In the genomic region with DNA sequence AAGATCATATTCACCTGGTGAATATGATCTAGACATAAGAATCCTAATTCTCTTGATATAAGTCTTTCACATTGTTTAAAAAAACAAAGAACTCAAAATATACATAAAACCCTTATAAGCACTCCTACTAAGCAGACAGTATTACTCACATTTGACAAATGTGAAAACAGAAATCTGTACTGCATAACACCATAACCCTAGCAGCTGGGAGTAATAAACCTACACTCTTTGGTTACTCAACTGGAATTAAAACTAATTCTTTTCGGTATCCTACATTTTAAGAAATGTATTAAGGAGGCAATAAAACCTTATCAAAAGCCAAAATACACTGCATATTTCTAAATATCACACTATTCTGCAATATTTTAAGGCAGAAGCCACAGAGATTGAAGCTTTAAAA, we compare ENCODE assay signal across 20 cellular contexts. TPM values are rescaled to one million over a fixed set of nuclear protein-coding genes. Genes with fewer than 3 reads are reported as not detected.
DNase-seq lines count a peak whose midpoint lies in the region; ATAC-seq, FAIRE-seq and TF ChIP-seq lines count a peak whose summit lies in the region.
"Had no signal": no experiment of that assay in that cellular context is flagged by ENCODE, and none has a peak within 500 bp of the region (broad histone marks: within the 10 kb centered on the region; RNA-seq: fewer than 3 reads in every experiment).

No MANE protein-coding gene starts in this region.

- peak; percentile 87 for FAIRE-seq in H54 (lab: Jason Lieb, UNC)
- FAIRE-seq: GM12878 had no signal

- no peaks in the 10 kb centered on the region for H3K9me3 Mint-ChIP-seq in T-helper 2 cell treated with Interferon-gamma antibody and Interleukin-4, amounts not matched to agents 5 μg/mL and 100 μg/mL, for 36 hours
- H3K9me3 Mint-ChIP-seq in activated T-helper 2 cell treated with anti-CD3 and anti-CD28 coated beads, Interferon-gamma antibody, Interleukin-2, Interleukin-4, amounts not matched to agents 10 μg/mL and 5 μg/mL and 100 μg/mL, durations not matched to agents 14 hours and 24 hours and 36 hours = no peaks in the 10 kb centered on the region
- H3K9me3 Mint-ChIP-seq: GM23338 had no signal

- TF ChIP-seq POLR2A in H54 (IDR thresholded peaks at IDR 0.05; ENCODE audit: low read depth, low read length) = no peak

- no peak overlapping the region for H3K4me3 ChIP-seq in foreskin fibroblast (ENCODE audit: low read depth in 1 of 2, low read length in 2 of 2)
- H3K4me3 ChIP-seq: BLaER1 treated with 17β-estradiol and CSF1 and Interleukin-3, amounts not matched to agents 10 nM and 100 nM; GM12878; GM23338 had no signal

- no peak for ATAC-seq in HG02798 (IDR thresholded peaks at IDR 0.05; ENCODE audit: poor library complexity, unreplicated experiment)
- ATAC-seq: GM12878, GM23338 had no signal

- intact Hi-C loops in activated T-helper 2 cell treated with anti-CD3 and anti-CD28 coated beads, Interferon-gamma antibody, Interleukin-2, Interleukin-4, amounts not matched to agents 10 μg/mL and 5 μg/mL and 100 μg/mL, durations not matched to agents 14 hours and 24 hours and 36 hours (cut with micrococcal nuclease) = loop anchor here (5.0 kb wide), 3 partner anchors 208 to 357 kb away; no protein-coding TSS in a partner anchor

- no peak for TF ChIP-seq CTCF in foreskin fibroblast (IDR thresholded peaks at IDR 0.05; ENCODE audit: low read depth, low read length)

- H3K4me3 Mint-ChIP-seq in T-helper 2 cell treated with Interferon-gamma antibody and Interleukin-4, amounts not matched to agents 5 μg/mL and 100 μg/mL, for 36 hours = no peak overlapping the region
- no peak overlapping the region for H3K4me3 Mint-ChIP-seq in activated T-helper 2 cell treated with anti-CD3 and anti-CD28 coated beads, Interferon-gamma antibody, Interleukin-2, Interleukin-4, amounts not matched to agents 10 μg/mL and 5 μg/mL and 100 μg/mL, durations not matched to agents 14 hours and 24 hours and 36 hours (ENCODE audit: low read depth)
- H3K4me3 Mint-ChIP-seq: GM23338 had no signal

- H3K4me1 Mint-ChIP-seq in T-helper 2 cell treated with Interferon-gamma antibody and Interleukin-4, amounts not matched to agents 5 μg/mL and 100 μg/mL, for 36 hours (ENCODE audit: low read depth) = peaks cover 69% of the 10 kb centered on the region
- H3K4me1 Mint-ChIP-seq in activated T-helper 2 cell treated with anti-CD3 and anti-CD28 coated beads, Interferon-gamma antibody, Interleukin-2, Interleukin-4, amounts not matched to agents 10 μg/mL and 5 μg/mL and 100 μg/mL, durations not matched to agents 14 hours and 24 hours and 36 hours (ENCODE audit: low read depth) = peaks cover 64% of the 10 kb centered on the region

- H3K36me3 Mint-ChIP-seq in T-helper 2 cell treated with Interferon-gamma antibody and Interleukin-4, amounts not matched to agents 5 μg/mL and 100 μg/mL, for 36 hours (ENCODE audit: low read depth) = peaks cover 50% of the 10 kb centered on the region
- peaks cover 81% of the 10 kb centered on the region for H3K36me3 Mint-ChIP-seq in activated T-helper 2 cell treated with anti-CD3 and anti-CD28 coated beads, Interferon-gamma antibody, Interleukin-2, Interleukin-4, amounts not matched to agents 10 μg/mL and 5 μg/mL and 100 μg/mL, durations not matched to agents 14 hours and 24 hours and 36 hours (ENCODE audit: low read depth)

- peak overlapping the region; percentile 38 for H3K27ac Mint-ChIP-seq in T-helper 2 cell treated with Interferon-gamma antibody and Interleukin-4, amounts not matched to agents 5 μg/mL and 100 μg/mL, for 36 hours
- peak overlapping the region; percentile 64 for H3K27ac Mint-ChIP-seq in activated T-helper 2 cell treated with anti-CD3 and anti-CD28 coated beads, Interferon-gamma antibody, Interleukin-2, Interleukin-4, amounts not matched to agents 10 μg/mL and 5 μg/mL and 100 μg/mL, durations not matched to agents 14 hours and 24 hours and 36 hours

- DNase-seq in T-helper 2 cell treated with Interferon-gamma antibody and Interleukin-4, amounts not matched to agents 5 μg/mL and 100 μg/mL, for 36 hours (ENCODE audit: low spot score) = no peak
- DNase-seq in T-helper 2 cell (no peak), H54 (ENCODE audit: insufficient read length, low spot score) (no peak), foreskin fibroblast (peak; percentile 32 to 67), NCI-H526 treated with DMSO at 0.1 percent for 48 hours (lab: John Stamatoyannopoulos, UW) (no peak), NCI-H2227 treated with DMSO at 0.1 percent for 48 hours (lab: John Stamatoyannopoulos, UW) (no peak)
- DNase-seq in activated T-helper 2 cell treated with anti-CD3 and anti-CD28 coated beads, Interferon-gamma antibody, Interleukin-2, Interleukin-4, amounts not matched to agents 10 μg/mL and 5 μg/mL and 100 μg/mL, durations not matched to agents 14 hours and 24 hours and 36 hours (ENCODE audit: low spot score) = no peak
- DNase-seq: DND-41; GDM1; Kasumi-1; NCI-H1105 treated with DMSO at 0.1 percent for 48 hours; NCI-H187 treated with DMSO at 0.1 percent for 48 hours; NCI-H446; NK-92 treated with Interleukin-12 subunit alpha and Interleukin-12 subunit beta, amount 100 ng/mL, for 24 hours; OCI-M1; SHP77 treated with DMSO at 0.1 percent for 48 hours had no signal

- no peaks in the 10 kb centered on the region for H3K27me3 Mint-ChIP-seq in T-helper 2 cell treated with Interferon-gamma antibody and Interleukin-4, amounts not matched to agents 5 μg/mL and 100 μg/mL, for 36 hours (ENCODE audit: low read depth)
- no peaks in the 10 kb centered on the region for H3K27me3 Mint-ChIP-seq in activated T-helper 2 cell treated with anti-CD3 and anti-CD28 coated beads, Interferon-gamma antibody, Interleukin-2, Interleukin-4, amounts not matched to agents 10 μg/mL and 5 μg/mL and 100 μg/mL, durations not matched to agents 14 hours and 24 hours and 36 hours (ENCODE audit: low read depth)

RNA-seq across cellular contexts. Expression of a gene that starts 6.9 kb away (rescaled TPM):
- total RNA-seq in activated T-helper 2 cell treated with anti-CD3 and anti-CD28 coated beads, Interferon-gamma antibody, Interleukin-2, Interleukin-4, amounts not matched to agents 10 μg/mL and 5 μg/mL and 100 μg/mL, durations not matched to agents 14 hours and 24 hours and 36 hours = 58.2 and 62.6 TPM in 2 replicates

Comparison
In these comparisons a context has a peak if more than half of its experiments do, and no peak if none do; other contexts are left out.
1. DNase-seq: peak in foreskin fibroblast (2 of 2); none in T-helper 2 cell treated with Interferon-gamma antibody and Interleukin-4, amounts not matched to agents 5 μg/mL and 100 μg/mL, for 36 hours (single experiment), T-helper 2 cell (0 of 5), H54 (single experiment), activated T-helper 2 cell treated with anti-CD3 and anti-CD28 coated beads, Interferon-gamma antibody, Interleukin-2, Interleukin-4, amounts not matched to agents 10 μg/mL and 5 μg/mL and 100 μg/mL, durations not matched to agents 14 hours and 24 hours and 36 hours (single experiment), NCI-H526 treated with DMSO at 0.1 percent for 48 hours (single experiment) and NCI-H2227 treated with DMSO at 0.1 percent for 48 hours (single experiment).